ENCODE assay signal across 8 cellular contexts in genomic region chr5:177457239-177458121, GRCh38. TPM values are rescaled to one million over a fixed set of nuclear protein-coding genes. Genes with fewer than 3 reads are reported as not detected.
DNase-seq lines count a peak whose midpoint lies in the region; ATAC-seq and TF ChIP-seq lines count a peak whose summit lies in the region.

No MANE protein-coding gene starts in this region.

- peak; percentile 28 for ATAC-seq in GM21576 (IDR thresholded peaks at IDR 0.05; ENCODE audit: unreplicated experiment)
- no peak for ATAC-seq in HG03039 (IDR thresholded peaks at IDR 0.05; ENCODE audit: unreplicated experiment)

- H3K4me1 Mint-ChIP-seq in activated naive CD4-positive, alpha-beta T cell treated with anti-CD3 and anti-CD28 coated beads, Interleukin-2, amount 50 U/mL, for 24 hours, result peaks cover 11% of the 10 kb centered on the region
- H3K4me1 Mint-ChIP-seq in osteocyte (ENCODE audit: unreplicated experiment), result peaks cover 17% of the 10 kb centered on the region

- TF ChIP-seq CTCF in osteocyte (IDR thresholded peaks at IDR 0.05), result peak; percentile 57

- no peaks in the 10 kb centered on the region for H3K9me3 Mint-ChIP-seq in activated naive CD4-positive, alpha-beta T cell treated with anti-CD3 and anti-CD28 coated beads, Interleukin-2, amount 50 U/mL, for 24 hours
- no peaks in the 10 kb centered on the region for H3K9me3 Mint-ChIP-seq in osteocyte (ENCODE audit: unreplicated experiment)

- DNase-seq in ELF-1 (ENCODE audit: low read depth, low spot score) (peak; percentile 99), HuH-7.5 (ENCODE audit: low spot score) (peak; percentile 98), NOMO-1 (lab: John Stamatoyannopoulos, UW; ENCODE audit: unreplicated experiment in 2 of 2) (peak; percentile 80 to 88), glomerular endothelial cell (ENCODE audit: extremely low read depth, low read depth, low spot score) (peak; percentile 74), osteocyte (ENCODE audit: extremely low spot score, unreplicated experiment) (peak; percentile 95)

- no peaks in the 10 kb centered on the region for H3K36me3 Mint-ChIP-seq in activated naive CD4-positive, alpha-beta T cell treated with anti-CD3 and anti-CD28 coated beads, Interleukin-2, amount 50 U/mL, for 24 hours
- peaks cover 10% of the 10 kb centered on the region for H3K36me3 Mint-ChIP-seq in osteocyte (ENCODE audit: unreplicated experiment)

- H3K4me3 Mint-ChIP-seq in activated naive CD4-positive, alpha-beta T cell treated with anti-CD3 and anti-CD28 coated beads, Interleukin-2, amount 50 U/mL, for 24 hours, result peak overlapping the region; percentile 49
- peak overlapping the region; percentile 2 for H3K4me3 Mint-ChIP-seq in osteocyte (ENCODE audit: unreplicated experiment)

- no peak overlapping the region for H3K27ac Mint-ChIP-seq in activated naive CD4-positive, alpha-beta T cell treated with anti-CD3 and anti-CD28 coated beads, Interleukin-2, amount 50 U/mL, for 24 hours
- peak overlapping the region; percentile 85 for H3K27ac Mint-ChIP-seq in osteocyte (ENCODE audit: unreplicated experiment)

- H3K27me3 Mint-ChIP-seq in activated naive CD4-positive, alpha-beta T cell treated with anti-CD3 and anti-CD28 coated beads, Interleukin-2, amount 50 U/mL, for 24 hours, result no peaks in the 10 kb centered on the region
- no peaks in the 10 kb centered on the region for H3K27me3 Mint-ChIP-seq in osteocyte (ENCODE audit: unreplicated experiment)

RNA-seq across cellular contexts. Expression of gene PRR7, which starts 10.9 kb away (rescaled TPM):
- total RNA-seq in glomerular endothelial cell, result 13.5 and 20.0 TPM in 2 replicates
- total RNA-seq in osteocyte, result 2.8 and 4.4 TPM in 2 replicates

RNA-seq across cellular contexts. Expression of gene DBN1, which starts 16.0 kb away (rescaled TPM):
- total RNA-seq in glomerular endothelial cell, result 300 and 362 TPM in 2 replicates
- total RNA-seq in osteocyte, result 248 and 249 TPM in 2 replicates

RNA-seq across cellular contexts. Expression of gene GRK6, which starts 31.0 kb away (rescaled TPM):
- total RNA-seq in glomerular endothelial cell (21.7 and 27.5 TPM in 2 replicates), osteocyte (35.6 and 38.2 TPM in 2 replicates)

RNA-seq across cellular contexts. Expression of gene PDLIM7, which starts 39.9 kb away (rescaled TPM):
- total RNA-seq in glomerular endothelial cell, result 341 and 346 TPM in 2 replicates
- 312 and 358 TPM in 2 replicates for total RNA-seq in osteocyte

RNA-seq across cellular contexts. Expression of gene F12, which starts 48.1 kb away (rescaled TPM):
- 0.53 and 4.3 TPM in 2 replicates for total RNA-seq in glomerular endothelial cell
- 1.0 and 1.5 TPM in 2 replicates for total RNA-seq in osteocyte
